19 cellular contexts compared by ENCODE assay signal in genomic region chr10:97002670-97003069, GRCh38.
DNase-seq lines count a peak whose midpoint lies in the region; ATAC-seq, FAIRE-seq and TF ChIP-seq lines count a peak whose summit lies in the region.
"Had no signal": no experiment of that assay in that cellular context is flagged by ENCODE, and none has a peak within 500 bp of the region (broad histone marks: within the 10 kb centered on the region; RNA-seq: fewer than 3 reads in every experiment).

No MANE protein-coding gene starts in this region.

- peaks cover 2% of the 10 kb centered on the region for H3K27me3 Mint-ChIP-seq in chondrocyte (ENCODE audit: low read depth)
- no peaks in the 10 kb centered on the region for H3K27me3 Mint-ChIP-seq in progenitor cell of endocrine pancreas

- no peak overlapping the region for H3K27ac Mint-ChIP-seq in chondrocyte (ENCODE audit: unreplicated experiment)
- peak overlapping the region; percentile 33 for H3K27ac Mint-ChIP-seq in progenitor cell of endocrine pancreas
- H3K27ac Mint-ChIP-seq: B cell; CD8-positive, alpha-beta T cell had no signal

- peaks cover 6% of the 10 kb centered on the region for H3K4me1 Mint-ChIP-seq in chondrocyte (ENCODE audit: low read depth)
- H3K4me1 Mint-ChIP-seq in progenitor cell of endocrine pancreas (ENCODE audit: low read depth), result no peaks in the 10 kb centered on the region
- H3K4me1 Mint-ChIP-seq: B cell had no signal

- TF ChIP-seq CTCF in chondrocyte (IDR thresholded peaks at IDR 0.05) (no peak), kidney (IDR thresholded peaks at IDR 0.05; ENCODE audit: borderline replicate concordance, extremely low read depth, insufficient read depth) (no peak), progenitor cell of endocrine pancreas (IDR thresholded peaks at IDR 0.05; ENCODE audit: unreplicated experiment) (no peak)

- ATAC-seq in GM21381 (IDR thresholded peaks at IDR 0.05; ENCODE audit: unreplicated experiment), result no peak
- ATAC-seq in left cardiac atrium, result no peak
- ATAC-seq: CD8-positive, alpha-beta T cell; GM12878 had no signal

- H3K9me3 ChIP-seq in kidney (ENCODE audit: control insufficient read depth in 1 of 2, low read length in 2 of 2) (peaks cover 0 to 3% of the 10 kb centered on the region in 2 donors), SJCRH30 (replicated peaks) (no peaks in the 10 kb centered on the region)
- H3K9me3 ChIP-seq: HAP-1 had no signal

- H3K36me3 ChIP-seq in H7 (replicated peaks; ENCODE audit: control insufficient read depth, insufficient read depth, low read length), result no peaks in the 10 kb centered on the region
- no peaks in the 10 kb centered on the region for H3K36me3 ChIP-seq in kidney (ENCODE audit: control insufficient read depth in 1 of 2, insufficient read depth in 2 of 2, low read length in 2 of 2)
- no peaks in the 10 kb centered on the region for H3K36me3 ChIP-seq in SJCRH30
- H3K36me3 ChIP-seq: BLaER1 treated with 17β-estradiol and CSF1 and Interleukin-3, amounts not matched to agents 10 nM and 100 nM; HAP-1 had no signal

- H3K27me3 ChIP-seq in H7 (ENCODE audit: control insufficient read depth, insufficient read depth, low read length) (no peaks in the 10 kb centered on the region), SJCRH30 (no peaks in the 10 kb centered on the region)
- H3K27me3 ChIP-seq: BLaER1 treated with 17β-estradiol and CSF1 and Interleukin-3, amounts not matched to agents 10 nM and 100 nM had no signal

- H3K4me1 ChIP-seq in kidney (ENCODE audit: control insufficient read depth in 1 of 2, insufficient read depth in 1 of 2, low read depth in 1 of 2, low read length in 2 of 2), result no peaks in the 10 kb centered on the region
- no peaks in the 10 kb centered on the region for H3K4me1 ChIP-seq in SJCRH30
- H3K4me1 ChIP-seq: HAP-1 had no signal

- H3K4me3 Mint-ChIP-seq in chondrocyte (ENCODE audit: unreplicated experiment), result no peak overlapping the region
- H3K4me3 Mint-ChIP-seq in progenitor cell of endocrine pancreas (ENCODE audit: low read depth), result no peak overlapping the region
- H3K4me3 Mint-ChIP-seq: B cell; CD8-positive, alpha-beta T cell had no signal

- DNase-seq in H7 (peak; percentile 41), chondrocyte (ENCODE audit: low spot score) (peak; percentile 87), kidney (peak; percentile 60), progenitor cell of endocrine pancreas (ENCODE audit: low spot score, unreplicated experiment) (no peak), left cardiac atrium (no peak), SJCRH30 (no peak), NCI-H2107 treated with DMSO at 0.1 percent for 48 hours (lab: John Stamatoyannopoulos, UW; ENCODE audit: unreplicated experiment) (no peak)
- DNase-seq: Calu3; CD8-positive, alpha-beta T cell; DMS53; DND-41; EL had no signal

- H3K4me3 ChIP-seq in H7 (ENCODE audit: insufficient read depth, low read depth, low read length), result no peak overlapping the region
- no peak overlapping the region for H3K4me3 ChIP-seq in kidney (ENCODE audit: low read length in 2 of 2)
- H3K4me3 ChIP-seq in SJCRH30, result no peak overlapping the region
- H3K4me3 ChIP-seq: BLaER1 treated with 17β-estradiol and CSF1 and Interleukin-3, amounts not matched to agents 10 nM and 100 nM; GM12878; HAP-1 had no signal

- no peak overlapping the region for H3K9ac ChIP-seq in kidney (ENCODE audit: low read length in 2 of 2)
- H3K9ac ChIP-seq: BLaER1 treated with 17β-estradiol and CSF1 and Interleukin-3, amounts not matched to agents 10 nM and 100 nM had no signal

- H3K27ac ChIP-seq in kidney (ENCODE audit: low read depth in 2 of 2, low read length in 2 of 2), result no peak overlapping the region
- H3K27ac ChIP-seq in SJCRH30, result no peak overlapping the region
- H3K27ac ChIP-seq: BLaER1 treated with 17β-estradiol and CSF1 and Interleukin-3, amounts not matched to agents 10 nM and 100 nM had no signal

- FAIRE-seq in kidney (lab: Jason Lieb, UNC), result no peak
- FAIRE-seq: GM12878, GM18507, H1 had no signal

- intact Hi-C loops in kidney (cut with DNase I) (no loop called here), left cardiac atrium (cut with DNase I) (no loop called here)

- H3K9me3 Mint-ChIP-seq in chondrocyte (ENCODE audit: low read depth) (peaks cover 14% of the 10 kb centered on the region), progenitor cell of endocrine pancreas (ENCODE audit: low read depth) (peaks cover 10% of the 10 kb centered on the region)

- H3K36me3 Mint-ChIP-seq in chondrocyte (ENCODE audit: low read depth) (peaks cover 4% of the 10 kb centered on the region), progenitor cell of endocrine pancreas (ENCODE audit: insufficient read depth) (peaks cover 7% of the 10 kb centered on the region)
- H3K36me3 Mint-ChIP-seq: CD8-positive, alpha-beta T cell had no signal

Comparison
In these comparisons a context has a peak if more than half of its experiments do, and no peak if none do; other contexts are left out.
1. DNase-seq: peak in H7 (single experiment), chondrocyte (single experiment) and kidney (single experiment); none in progenitor cell of endocrine pancreas (single experiment), left cardiac atrium (single experiment), SJCRH30 (0 of 2) and NCI-H2107 treated with DMSO at 0.1 percent for 48 hours (single experiment).